ENCODE assay signal across 27 cellular contexts in genomic region chr16:72837846-72838661, GRCh38.
A peak's percentile ranks its signal among the peaks of the same experiment; 100 is the strongest.
DNase-seq lines count a peak whose midpoint lies in the region; ATAC-seq and TF ChIP-seq lines count a peak whose summit lies in the region.
"Had no signal": no experiment of that assay in that cellular context is flagged by ENCODE, and none has a peak within 500 bp of the region (broad histone marks: within the 10 kb centered on the region; RNA-seq: fewer than 3 reads in every experiment).

No MANE protein-coding gene starts in this region.

- H3K4me3 ChIP-seq in MG63 (no peak overlapping the region), choroid plexus epithelial cell (ENCODE audit: low read depth, low read length) (no peak overlapping the region), smooth muscle cell (no peak overlapping the region), hepatocyte (no peak overlapping the region), dorsolateral prefrontal cortex (no peak overlapping the region)
- H3K4me3 ChIP-seq: prostate gland, thoracic aorta had no signal

- 76% methylated on average over 11 of the region's 11 CpGs for WGBS in smooth muscle cell (ENCODE audit: low lambda C conversion rate)
- 68% methylated on average over 11 of the region's 11 CpGs for WGBS in hepatocyte (ENCODE audit: low lambda C conversion rate, missing lambda C conversion rate)

- H3K36me3 ChIP-seq in MG63: no peaks in the 10 kb centered on the region
- H3K36me3 ChIP-seq in smooth muscle cell (ENCODE audit: low read depth): no peaks in the 10 kb centered on the region
- no peaks in the 10 kb centered on the region for H3K36me3 ChIP-seq in hepatocyte (replicated peaks; ENCODE audit: insufficient read depth, low read depth)
- H3K36me3 ChIP-seq: prostate gland, thoracic aorta had no signal

- ATAC-seq in HG02798 (IDR thresholded peaks at IDR 0.05; ENCODE audit: poor library complexity, unreplicated experiment): no peak
- ATAC-seq: naive thymus-derived CD8-positive, alpha-beta T cell; Right ventricle myocardium inferior; stimulated activated memory B cell treated with anti-CD40 and anti-IgM and Interleukin-4, amounts not matched to agents 10 μg/mL and 1 μg/mL and 100 μg/mL, for 72 hours had no signal

- H3K79me2 ChIP-seq in smooth muscle cell (ENCODE audit: low read depth) (peaks cover 4% of the 10 kb centered on the region), hepatocyte (peaks cover 34% of the 10 kb centered on the region)

- H3K4me2 ChIP-seq in smooth muscle cell (peak overlapping the region; percentile 12), hepatocyte (no peak overlapping the region)
- H3K4me2 ChIP-seq: KMS-11 had no signal

- H3K9me2 ChIP-seq in hepatocyte (replicated peaks; ENCODE audit: insufficient read depth): no peaks in the 10 kb centered on the region

- peaks cover 57% of the 10 kb centered on the region for H4K20me1 ChIP-seq in smooth muscle cell (ENCODE audit: low read depth)
- H4K20me1 ChIP-seq in hepatocyte (ENCODE audit: insufficient read depth, poor library complexity, severe bottlenecking): no peaks in the 10 kb centered on the region

- H3K4me1 Mint-ChIP-seq in mesothelial cell of epicardium: peaks cover 39% of the 10 kb centered on the region
- H3K4me1 Mint-ChIP-seq: naive thymus-derived CD8-positive, alpha-beta T cell had no signal

- H3K27me3 ChIP-seq in MG63: no peaks in the 10 kb centered on the region
- no peaks in the 10 kb centered on the region for H3K27me3 ChIP-seq in smooth muscle cell (ENCODE audit: low read depth)
- no peaks in the 10 kb centered on the region for H3K27me3 ChIP-seq in hepatocyte
- no peaks in the 10 kb centered on the region for H3K27me3 ChIP-seq in dorsolateral prefrontal cortex

- H2AFZ ChIP-seq in smooth muscle cell (ENCODE audit: low read depth) (no peak overlapping the region), hepatocyte (no peak overlapping the region)

- H3K27ac Mint-ChIP-seq in mesothelial cell of epicardium: peak overlapping the region; percentile 90
- H3K27ac Mint-ChIP-seq: activated B cell treated with CpG ODN at 0.5 μM for 24 hours; activated naive CD8-positive, alpha-beta T cell; activated T-helper 2 cell treated with anti-CD3 and anti-CD28 coated beads, Interferon-gamma antibody, Interleukin-2, Interleukin-4, amounts not matched to agents 10 μg/mL and 5 μg/mL and 100 μg/mL, durations not matched to agents 14 hours and 24 hours and 36 hours; memory B cell; naive thymus-derived CD8-positive, alpha-beta T cell; stimulated activated memory B cell treated with anti-CD40 and anti-IgM and Interleukin-4, amounts not matched to agents 10 μg/mL and 1 μg/mL and 100 μg/mL, for 72 hours had no signal

- no peak overlapping the region for H3K27ac ChIP-seq in smooth muscle cell (ENCODE audit: low read depth)
- H3K27ac ChIP-seq in hepatocyte: no peak overlapping the region
- no peak overlapping the region for H3K27ac ChIP-seq in dorsolateral prefrontal cortex
- H3K27ac ChIP-seq: KMS-11, thoracic aorta had no signal

- H3K36me3 Mint-ChIP-seq in mesothelial cell of epicardium: peaks cover 1% of the 10 kb centered on the region
- H3K36me3 Mint-ChIP-seq: activated naive CD8-positive, alpha-beta T cell; memory B cell; naive thymus-derived CD8-positive, alpha-beta T cell; stimulated activated memory B cell treated with anti-CD40 and anti-IgM and Interleukin-4, amounts not matched to agents 10 μg/mL and 1 μg/mL and 100 μg/mL, for 72 hours had no signal

- H3K4me1 ChIP-seq in smooth muscle cell (ENCODE audit: low read depth) (peaks cover 14% of the 10 kb centered on the region), hepatocyte (ENCODE audit: insufficient read depth) (peaks cover 4% of the 10 kb centered on the region)

- intact Hi-C loops in dorsolateral prefrontal cortex (cut with DNase I): loop anchor here in 1 of 2 donors (10.0 kb wide), 3 partner anchors 207 to 1037 kb away; partner anchors contain the start of gene ZFHX3

- no peak overlapping the region for H3K4me3 Mint-ChIP-seq in mesothelial cell of epicardium
- H3K4me3 Mint-ChIP-seq: activated B cell treated with CpG ODN at 0.5 μM for 24 hours; activated naive CD8-positive, alpha-beta T cell; memory B cell; naive thymus-derived CD8-positive, alpha-beta T cell; stimulated activated memory B cell treated with anti-CD40 and anti-IgM and Interleukin-4, amounts not matched to agents 10 μg/mL and 1 μg/mL and 100 μg/mL, for 72 hours had no signal

- H3K9ac ChIP-seq in smooth muscle cell (ENCODE audit: low read depth): no peak overlapping the region
- H3K9ac ChIP-seq: KMS-11 had no signal

- no peak for TF ChIP-seq CTCF in choroid plexus epithelial cell (conservative IDR thresholded peaks at IDR 0.05; ENCODE audit: low read depth, low read length)
- TF ChIP-seq CTCF in mesothelial cell of epicardium (IDR thresholded peaks at IDR 0.05; ENCODE audit: unreplicated experiment): no peak
- no peak for TF ChIP-seq CTCF in smooth muscle cell (IDR thresholded peaks at IDR 0.05; ENCODE audit: borderline replicate concordance, insufficient read depth, poor library complexity, severe bottlenecking)
- no peak for TF ChIP-seq CTCF in hepatocyte (IDR thresholded peaks at IDR 0.05; ENCODE audit: poor library complexity)
- TF ChIP-seq CTCF in dorsolateral prefrontal cortex (IDR thresholded peaks at IDR 0.05 in 54 of 56, conservative IDR thresholded peaks at IDR 0.05 in 2 of 56; ENCODE audit: low read depth in 1 of 56, partially characterized antibody in 56 of 56): no peak

- no peaks in the 10 kb centered on the region for H3F3A ChIP-seq in smooth muscle cell (ENCODE audit: low read depth)

- no peaks in the 10 kb centered on the region for H3K27me3 Mint-ChIP-seq in mesothelial cell of epicardium (ENCODE audit: low read depth)
- H3K27me3 Mint-ChIP-seq: activated B cell treated with CpG ODN at 0.5 μM for 24 hours; activated naive CD8-positive, alpha-beta T cell; stimulated activated memory B cell treated with anti-CD40 and anti-IgM and Interleukin-4, amounts not matched to agents 10 μg/mL and 1 μg/mL and 100 μg/mL, for 72 hours had no signal

- H3K9me3 Mint-ChIP-seq in mesothelial cell of epicardium: no peaks in the 10 kb centered on the region
- H3K9me3 Mint-ChIP-seq: activated B cell treated with CpG ODN at 0.5 μM for 24 hours; activated T-helper 2 cell treated with anti-CD3 and anti-CD28 coated beads, Interferon-gamma antibody, Interleukin-2, Interleukin-4, amounts not matched to agents 10 μg/mL and 5 μg/mL and 100 μg/mL, durations not matched to agents 14 hours and 24 hours and 36 hours; memory B cell; naive thymus-derived CD8-positive, alpha-beta T cell; stimulated activated memory B cell treated with anti-CD40 and anti-IgM and Interleukin-4, amounts not matched to agents 10 μg/mL and 1 μg/mL and 100 μg/mL, for 72 hours had no signal

- H3K9me3 ChIP-seq in MG63 (no peaks in the 10 kb centered on the region), smooth muscle cell (replicated peaks; ENCODE audit: low read depth) (no peaks in the 10 kb centered on the region), hepatocyte (ENCODE audit: low read depth) (no peaks in the 10 kb centered on the region)
- H3K9me3 ChIP-seq: prostate gland, thoracic aorta had no signal

- DNase-seq in MG63: peak; percentile 61
- DNase-seq in choroid plexus epithelial cell (ENCODE audit: low read depth): peak; percentile 53
- no peak for DNase-seq in mesothelial cell of epicardium (ENCODE audit: low spot score in 2 of 2, unreplicated experiment in 2 of 2)
- no peak for DNase-seq in smooth muscle cell (lab: John Stamatoyannopoulos, UW; ENCODE audit: unreplicated experiment)
- no peak for DNase-seq in hepatocyte (ENCODE audit: low spot score)
- no peak for DNase-seq in NCI-H2171 (lab: John Stamatoyannopoulos, UW)
- DNase-seq in dorsolateral prefrontal cortex: no peak
- DNase-seq: activated B cell treated with CpG ODN at 0.5 μM for 24 hours; activated CD4-positive, alpha-beta T cell treated with anti-CD3 and anti-CD28 coated beads, Interleukin-2, amount 50 U/mL, for 48 hours; activated CD8-positive, alpha-beta memory T cell treated with anti-CD3 and anti-CD28 coated beads, Interleukin-2, amount 50 U/mL, for 48 hours; foreskin melanocyte; hippocampal formation; kidney; naive thymus-derived CD8-positive, alpha-beta T cell; NCI-H1930; NCI-H446; OCI-M1; stimulated activated CD4-positive, alpha-beta T cell treated with anti-CD3 and anti-CD28 coated beads, Interleukin-1b, Interleukin-23, amount 100 ng/mL, for 48 hours had no signal

Comparison
In these comparisons a context has a peak if more than half of its experiments do, and no peak if none do; other contexts are left out.
1. DNase-seq: peak in MG63 (single experiment) and choroid plexus epithelial cell (single experiment); none in mesothelial cell of epicardium (0 of 2), smooth muscle cell (single experiment), hepatocyte (single experiment), NCI-H2171 (single experiment) and dorsolateral prefrontal cortex (0 of 10).